Comparison of ENCODE assay signal across 1 cellular context in the genomic region with DNA sequence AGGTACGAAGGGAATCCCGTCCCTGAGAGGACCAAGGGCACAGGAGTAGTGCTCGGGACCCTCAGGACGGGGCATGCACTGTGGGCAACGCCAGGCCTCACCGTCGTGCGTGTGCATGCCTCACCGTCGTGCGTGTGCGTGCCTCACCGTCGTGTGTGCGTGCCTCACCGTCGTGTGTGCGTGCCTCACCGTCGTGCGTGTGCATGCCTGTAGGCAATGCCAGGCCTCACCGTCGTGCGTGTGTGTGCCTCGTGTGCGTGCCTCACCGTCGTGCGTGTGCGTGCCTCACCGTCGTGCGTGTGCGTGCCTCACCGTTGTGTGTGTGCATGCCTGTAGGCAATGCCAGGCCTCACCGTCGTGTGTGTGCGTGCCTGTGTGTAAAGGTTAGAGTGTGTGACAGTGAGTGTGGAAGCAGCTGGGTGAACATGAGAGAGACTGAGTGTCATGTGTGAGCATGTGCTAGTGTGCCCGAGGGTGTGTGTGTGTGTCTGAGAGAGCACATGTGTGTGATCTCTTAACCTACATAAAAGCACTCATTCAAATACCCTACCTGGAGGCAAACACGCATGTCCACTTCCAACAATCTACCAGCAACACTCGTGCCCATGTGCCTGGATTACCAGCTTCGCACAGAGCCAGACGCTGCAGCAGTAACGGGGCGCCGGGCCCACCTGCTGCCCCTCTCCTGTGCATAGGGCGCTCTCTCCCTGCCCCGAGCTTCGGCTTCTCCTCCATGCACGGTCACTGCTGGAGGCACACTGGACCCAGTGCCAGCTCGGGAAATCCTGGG.
TF ChIP-seq lines count a peak whose summit lies in the region.

No MANE protein-coding gene starts in this region.

TF ChIP-seq in HEK293, 187 proteins besides CTCF, POLR2A, EP300 and RAD21 (continued from another document):
- TF ChIP-seq, protein P1, sequence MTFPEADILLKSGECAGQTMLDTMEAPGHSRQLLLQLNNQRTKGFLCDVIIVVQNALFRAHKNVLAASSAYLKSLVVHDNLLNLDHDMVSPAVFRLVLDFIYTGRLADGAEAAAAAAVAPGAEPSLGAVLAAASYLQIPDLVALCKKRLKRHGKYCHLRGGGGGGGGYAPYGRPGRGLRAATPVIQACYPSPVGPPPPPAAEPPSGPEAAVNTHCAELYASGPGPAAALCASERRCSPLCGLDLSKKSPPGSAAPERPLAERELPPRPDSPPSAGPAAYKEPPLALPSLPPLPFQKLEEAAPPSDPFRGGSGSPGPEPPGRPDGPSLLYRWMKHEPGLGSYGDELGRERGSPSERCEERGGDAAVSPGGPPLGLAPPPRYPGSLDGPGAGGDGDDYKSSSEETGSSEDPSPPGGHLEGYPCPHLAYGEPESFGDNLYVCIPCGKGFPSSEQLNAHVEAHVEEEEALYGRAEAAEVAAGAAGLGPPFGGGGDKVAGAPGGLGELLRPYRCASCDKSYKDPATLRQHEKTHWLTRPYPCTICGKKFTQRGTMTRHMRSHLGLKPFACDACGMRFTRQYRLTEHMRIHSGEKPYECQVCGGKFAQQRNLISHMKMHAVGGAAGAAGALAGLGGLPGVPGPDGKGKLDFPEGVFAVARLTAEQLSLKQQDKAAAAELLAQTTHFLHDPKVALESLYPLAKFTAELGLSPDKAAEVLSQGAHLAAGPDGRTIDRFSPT (tag by site-specific recombination; IDR thresholded peaks at IDR 0.05), result no peak
